In the genomic region with DNA sequence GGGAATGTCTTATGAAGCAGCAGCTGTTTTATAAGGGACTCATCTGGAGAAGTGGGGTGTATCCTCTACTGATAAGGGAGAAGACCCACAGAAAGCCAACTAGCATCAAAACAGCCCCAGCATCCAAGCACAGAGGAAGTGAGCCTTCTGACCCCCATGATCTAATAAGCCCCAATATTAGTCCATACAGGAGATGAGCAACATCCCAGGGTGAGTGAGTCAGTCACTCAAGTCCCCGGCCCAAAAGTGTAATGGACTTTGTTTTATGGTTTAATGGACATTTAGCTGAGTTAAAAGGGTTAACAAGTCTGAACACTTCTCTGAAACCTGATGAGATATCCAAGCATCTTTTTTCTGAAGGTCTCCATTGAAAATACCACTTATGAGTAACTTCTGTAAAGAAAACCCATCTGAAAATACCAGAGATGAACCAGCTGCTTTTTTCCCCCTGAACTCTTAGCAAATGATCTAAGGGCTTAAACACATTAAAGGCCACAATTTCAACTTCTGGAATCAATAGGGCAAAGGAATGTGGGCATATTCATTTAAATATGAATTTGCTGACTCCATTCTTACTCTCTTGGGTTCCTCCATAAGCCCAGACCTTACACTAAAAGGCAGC, we compare ENCODE assay signal across 25 cellular contexts.
DNase-seq lines count a peak whose midpoint lies in the region; ATAC-seq and TF ChIP-seq lines count a peak whose summit lies in the region.
"Had no signal": no experiment of that assay in that cellular context is flagged by ENCODE, and none has a peak within 500 bp of the region (broad histone marks: within the 10 kb centered on the region; RNA-seq: fewer than 3 reads in every experiment).

No MANE protein-coding gene starts in this region.

- no peak for TF ChIP-seq POLR2A in breast epithelium (IDR thresholded peaks at IDR 0.05)

- H3K4me3 ChIP-seq in mammary epithelial cell (replicated peaks in 1 of 3; ENCODE audit: insufficient read depth in 1 of 3, low read depth in 2 of 3, low read length in 3 of 3), result no peak overlapping the region
- no peak overlapping the region for H3K4me3 ChIP-seq in breast epithelium
- no peak overlapping the region for H3K4me3 ChIP-seq in fibroblast of lung (replicated peaks in 1 of 4; ENCODE audit: control extremely low read depth in 1 of 4, insufficient read depth in 1 of 4, low read depth in 3 of 4, low read length in 4 of 4)
- H3K4me3 ChIP-seq: MG63, SK-N-MC had no signal

- H3K79me2 ChIP-seq in mammary epithelial cell (ENCODE audit: insufficient read depth, low read length), result no peaks in the 10 kb centered on the region
- peaks cover 3% of the 10 kb centered on the region for H3K79me2 ChIP-seq in fibroblast of lung (ENCODE audit: control insufficient read depth, insufficient read depth, low read length)

- peaks cover 17 to 24% of the 10 kb centered on the region in 2 donors for H3K27me3 Mint-ChIP-seq in stimulated activated naive B cell treated with anti-CD40 and anti-IgM and Interleukin-4, amounts not matched to agents 10 μg/mL and 1 μg/mL and 100 μg/mL, for 72 hours

- H3K4me1 Mint-ChIP-seq in stimulated activated naive B cell treated with anti-CD40 and anti-IgM and Interleukin-4, amounts not matched to agents 10 μg/mL and 1 μg/mL and 100 μg/mL, for 72 hours, result peaks cover 18 to 32% of the 10 kb centered on the region in 2 donors

- H4K20me1 ChIP-seq in mammary epithelial cell (ENCODE audit: insufficient read depth, low read length) (no peaks in the 10 kb centered on the region), fibroblast of lung (ENCODE audit: control insufficient read depth, extremely low read depth, insufficient read depth, low read length) (no peaks in the 10 kb centered on the region)

- H3K27ac ChIP-seq in mammary epithelial cell (ENCODE audit: insufficient read depth, low read depth, low read length) (no peak overlapping the region), breast epithelium (no peak overlapping the region), fibroblast of lung (ENCODE audit: insufficient read depth, low read length) (peak overlapping the region; percentile 35)
- H3K27ac ChIP-seq: neutrophil, SK-N-MC had no signal

- no peak overlapping the region for H3K4me2 ChIP-seq in mammary epithelial cell (ENCODE audit: insufficient read depth, low read depth, low read length)
- H3K4me2 ChIP-seq in fibroblast of lung (ENCODE audit: extremely low read depth, insufficient read depth, low read length), result no peak overlapping the region

- in situ Hi-C loops in mammary epithelial cell (cut with MboI; ENCODE audit: low sequenced_read_pairs in 2 of 2), result loop anchor here in 1 of 2 donors (25.0 kb wide), 1 partner anchor 304 kb away; no protein-coding TSS in a partner anchor

- peaks cover 0 to 4% of the 10 kb centered on the region in 2 donors for H3K9me3 Mint-ChIP-seq in stimulated activated naive B cell treated with anti-CD40 and anti-IgM and Interleukin-4, amounts not matched to agents 10 μg/mL and 1 μg/mL and 100 μg/mL, for 72 hours
- H3K9me3 Mint-ChIP-seq: memory B cell had no signal

- peaks cover 2 to 4% of the 10 kb centered on the region in 2 donors for H3K36me3 Mint-ChIP-seq in stimulated activated naive B cell treated with anti-CD40 and anti-IgM and Interleukin-4, amounts not matched to agents 10 μg/mL and 1 μg/mL and 100 μg/mL, for 72 hours
- H3K36me3 Mint-ChIP-seq: IgD-negative memory B cell, memory B cell had no signal

- no peak overlapping the region for H2AFZ ChIP-seq in mammary epithelial cell (ENCODE audit: low read depth, low read length)
- H2AFZ ChIP-seq in fibroblast of lung (ENCODE audit: low read length), result no peak overlapping the region

- peak overlapping the region; percentile 57 for H3K27ac Mint-ChIP-seq in stimulated activated naive B cell treated with anti-CD40 and anti-IgM and Interleukin-4, amounts not matched to agents 10 μg/mL and 1 μg/mL and 100 μg/mL, for 72 hours
- H3K27ac Mint-ChIP-seq: memory B cell had no signal

- peak; percentile 58 to 64 for ATAC-seq in stimulated activated naive B cell treated with anti-CD40 and anti-IgM and Interleukin-4, amounts not matched to agents 10 μg/mL and 1 μg/mL and 100 μg/mL, for 72 hours (replicated peaks)
- ATAC-seq: HCT116, left cardiac atrium had no signal

- no peak overlapping the region for H3K4me3 Mint-ChIP-seq in stimulated activated naive B cell treated with anti-CD40 and anti-IgM and Interleukin-4, amounts not matched to agents 10 μg/mL and 1 μg/mL and 100 μg/mL, for 72 hours
- H3K4me3 Mint-ChIP-seq: memory B cell had no signal

- DNase-seq in mammary epithelial cell, result peak; percentile 35
- DNase-seq in breast epithelium (ENCODE audit: low spot score in 2 of 2), result no peak
- DNase-seq in RPMI7951 (ENCODE audit: low read depth), result peak; percentile 45
- DNase-seq in fibroblast of lung (ENCODE audit: low read depth in 2 of 2), result no peak
- no peak for DNase-seq in stimulated activated naive B cell treated with anti-CD40 and anti-IgM and Interleukin-4, amounts not matched to agents 10 μg/mL and 1 μg/mL and 100 μg/mL, for 72 hours
- no peak for DNase-seq in posterior cingulate gyrus
- DNase-seq in NCI-H524 treated with DMSO at 0.1 percent for 48 hours (lab: John Stamatoyannopoulos, UW), result no peak
- no peak for DNase-seq in NK-92 treated with Interleukin-12 subunit alpha and Interleukin-12 subunit beta, amount 100 ng/mL, for 24 hours (lab: John Stamatoyannopoulos, UW)
- DNase-seq: activated CD4-positive, alpha-beta T cell treated with anti-CD3 and anti-CD28 coated beads for 48 hours; activated naive CD4-positive, alpha-beta T cell treated with Interleukin-2 at 50 U/mL for 16 hours; activated T-cell treated with anti-CD3 and anti-CD28 coated beads, Interleukin-2, amount 50 U/mL, for 48 hours; amniotic stem cell; BE2C; Caco-2; DMS79 treated with DMSO at 0.1 percent for 48 hours; left cardiac atrium; MG63; NCI-H1436; small intestine; stimulated activated CD4-positive, alpha-beta T cell treated with anti-CD3 and anti-CD28 coated beads, Interleukin-2, amount 100 ng/mL, for 24 hours had no signal

- CTCF ChIA-PET in mammary epithelial cell (lab: Charles Lee; ENCODE audit: low non-redundant PET), result no interaction called here

- dilution Hi-C loops in mammary epithelial cell (cut with HindIII; ENCODE audit: low sequenced_read_pairs), result no loop called here

- no peaks in the 10 kb centered on the region for H3K36me3 ChIP-seq in mammary epithelial cell (ENCODE audit: insufficient read depth, low read length)
- no peaks in the 10 kb centered on the region for H3K36me3 ChIP-seq in breast epithelium
- H3K36me3 ChIP-seq in fibroblast of lung (ENCODE audit: control insufficient read depth, insufficient read depth, low read length), result no peaks in the 10 kb centered on the region
- H3K36me3 ChIP-seq: BE2C, MG63, neutrophil had no signal

- H3K4me1 ChIP-seq in mammary epithelial cell (ENCODE audit: insufficient read depth, low read length) (peaks cover 3% of the 10 kb centered on the region), breast epithelium (no peaks in the 10 kb centered on the region), fibroblast of lung (ENCODE audit: control insufficient read depth, extremely low read depth, insufficient read depth, low read length) (peaks cover 27% of the 10 kb centered on the region)
- H3K4me1 ChIP-seq: BE2C, Caco-2 had no signal

- no peaks in the 10 kb centered on the region for H3K27me3 ChIP-seq in mammary epithelial cell (ENCODE audit: insufficient read depth, low read length)
- H3K27me3 ChIP-seq in breast epithelium, result no peaks in the 10 kb centered on the region
- H3K27me3 ChIP-seq in fibroblast of lung (ENCODE audit: control insufficient read depth, insufficient read depth, low read length), result no peaks in the 10 kb centered on the region
- H3K27me3 ChIP-seq: BE2C, MG63 had no signal

- WGBS in mammary epithelial cell (ENCODE audit: low coverage, missing lambda C conversion rate), result 0% methylated on average over 1 of the region's 1 CpG

- intact Hi-C loops in mammary epithelial cell (cut with micrococcal nuclease), result no loop called here
- intact Hi-C loops in breast epithelium (cut with DNase I; ENCODE audit: low total_unique reads), result no loop called here
- intact Hi-C loops in posterior cingulate gyrus (cut with DNase I), result no loop called here

- H3K9ac ChIP-seq in mammary epithelial cell (ENCODE audit: insufficient read depth, low read length), result no peak overlapping the region
- H3K9ac ChIP-seq in fibroblast of lung (ENCODE audit: insufficient read depth, low read length), result no peak overlapping the region

- TF ChIP-seq CTCF in mammary epithelial cell (conservative IDR thresholded peaks at IDR 0.05 in 1 of 2, IDR thresholded peaks at IDR 0.05 in 1 of 2; ENCODE audit: extremely low read depth in 1 of 2, insufficient read depth in 1 of 2, low read depth in 1 of 2, low read length in 2 of 2), result no peak
- no peak for TF ChIP-seq CTCF in breast epithelium (IDR thresholded peaks at IDR 0.05)
- TF ChIP-seq CTCF in fibroblast of lung (conservative IDR thresholded peaks at IDR 0.05 in 1 of 2, IDR thresholded peaks at IDR 0.05 in 1 of 2; ENCODE audit: low read depth in 1 of 2, low read length in 2 of 2), result no peak

- BruUV-seq in mammary epithelial cell (replicated peaks; lab: Mats Ljungman, UMichigan), result no TSS peak

- no peaks in the 10 kb centered on the region for H3K9me3 ChIP-seq in mammary epithelial cell (replicated peaks; ENCODE audit: insufficient read depth, low read length)
- H3K9me3 ChIP-seq in breast epithelium, result no peaks in the 10 kb centered on the region
- H3K9me3 ChIP-seq in fibroblast of lung (ENCODE audit: control insufficient read depth, insufficient read depth, low read depth, low read length), result no peaks in the 10 kb centered on the region
- H3K9me3 ChIP-seq: BE2C, Caco-2, MG63, neutrophil had no signal

Comparison
In these comparisons a context has a peak if more than half of its experiments do, and no peak if none do; other contexts are left out.
1. DNase-seq: peak in mammary epithelial cell (single experiment) and RPMI7951 (single experiment); none in breast epithelium (0 of 2), fibroblast of lung (0 of 2), stimulated activated naive B cell treated with anti-CD40 and anti-IgM and Interleukin-4, amounts not matched to agents 10 μg/mL and 1 μg/mL and 100 μg/mL, for 72 hours (single experiment), posterior cingulate gyrus (0 of 10), NCI-H524 treated with DMSO at 0.1 percent for 48 hours (single experiment) and NK-92 treated with Interleukin-12 subunit alpha and Interleukin-12 subunit beta, amount 100 ng/mL, for 24 hours (single experiment).